ENCODE assay signal across 8 cellular contexts in genomic region chr1:151196292-151196800, GRCh38. TPM values are rescaled to one million over a fixed set of nuclear protein-coding genes. Genes with fewer than 3 reads are reported as not detected.
DNase-seq lines count a peak whose midpoint lies in the region; ATAC-seq and TF ChIP-seq lines count a peak whose summit lies in the region.

No MANE protein-coding gene starts in this region.

- peak overlapping the region; percentile 3 for H3K27ac ChIP-seq in AG04450 (ENCODE audit: low read depth, low read length)
- no peak overlapping the region for H3K27ac ChIP-seq in mesendoderm (ENCODE audit: low read depth, low read length)

- no peak overlapping the region for H4K8ac ChIP-seq in mesendoderm (ENCODE audit: low read depth, low read length)

- H2BK15ac ChIP-seq in mesendoderm (replicated peaks; ENCODE audit: low read depth): no peak overlapping the region

- no peak overlapping the region for H3K56ac ChIP-seq in mesendoderm (ENCODE audit: low read length)

- CTCF ChIA-PET in AG04450 (lab: Charles Lee): interaction anchor here (0.6 to 4.3 kb wide), 11 partner anchors 13 to 194 kb away, joined by 3 to 32 read pairs (median 4); partner anchors contain the start of gene TMOD4

- peak; percentile 63 for DNase-seq in AG04450 (ENCODE audit: low read depth, low spot score)
- peak; percentile 80 to 85 for DNase-seq in HAP-1 (ENCODE audit: low spot score in 2 of 2)
- peak; percentile 48 for DNase-seq in NCI-H510A (lab: John Stamatoyannopoulos, UW)
- DNase-seq in activated CD4-positive, alpha-beta T cell treated with anti-CD3 and anti-CD28 coated beads for 48 hours: peak; percentile 62
- peak; percentile 31 for DNase-seq in effector CD8-positive, alpha-beta T cell (lab: John Stamatoyannopoulos, UW)
- peak; percentile 76 for DNase-seq in mesendoderm
- peak; percentile 53 for DNase-seq in stimulated activated naive CD8-positive, alpha-beta T cell treated with anti-CD3 and anti-CD28 coated beads, Interleukin-15, Interleukin-2, amounts not matched to agents 100 U/mL and 50 U/mL, for 24 hours

- H3K4me1 ChIP-seq in HAP-1: peaks cover 13% of the 10 kb centered on the region
- no peaks in the 10 kb centered on the region for H3K4me1 ChIP-seq in mesendoderm (ENCODE audit: control insufficient read depth, low read depth, low read length)

- POLR2A ChIA-PET in AG04450 (lab: Yijun Ruan, JAX): interaction anchor here (0.7 kb wide), 1 partner anchor 341 kb away, joined by 5 read pairs; no protein-coding TSS in a partner anchor

- in situ Hi-C loops in HAP-1 (cut with MboI; ENCODE audit: low sequenced_read_pairs): no loop called here

- H3K9me3 ChIP-seq in AG04450 (ENCODE audit: control insufficient read depth, insufficient read depth, low read length) (no peaks in the 10 kb centered on the region), HAP-1 (no peaks in the 10 kb centered on the region)

- H3K18ac ChIP-seq in mesendoderm (ENCODE audit: low read length): no peak overlapping the region

- no peak overlapping the region for H2BK120ac ChIP-seq in mesendoderm (ENCODE audit: low read depth, low read length)

- no peak overlapping the region for H3K4ac ChIP-seq in mesendoderm (ENCODE audit: low read depth, low read length)

- peak; percentile 28 for ATAC-seq in stimulated activated naive CD8-positive, alpha-beta T cell treated with anti-CD3 and anti-CD28 coated beads, Interleukin-15, Interleukin-2, amounts not matched to agents 100 U/mL and 50 U/mL, for 24 hours
- no peak for ATAC-seq in GM18858 (IDR thresholded peaks at IDR 0.05; ENCODE audit: unreplicated experiment)

- peaks cover 25% of the 10 kb centered on the region for H3K79me2 ChIP-seq in mesendoderm (ENCODE audit: control insufficient read depth, insufficient read depth, low read length)

- no peak overlapping the region for H2AK5ac ChIP-seq in mesendoderm (ENCODE audit: low read length)

- H4K5ac ChIP-seq in mesendoderm (ENCODE audit: low read length): no peak overlapping the region

- no CpG with 5 or more reads among the region's 14 CpGs for WGBS in mesendoderm (ENCODE audit: extremely low coverage, insufficient coverage, low lambda C conversion rate)

- H3K36me3 ChIP-seq in HAP-1 (replicated peaks): no peaks in the 10 kb centered on the region; the same call in 1 of the 2 replicates
- H3K36me3 ChIP-seq in mesendoderm (ENCODE audit: control insufficient read depth, insufficient read depth, low read length): no peaks in the 10 kb centered on the region

- no peak overlapping the region for H3K9ac ChIP-seq in mesendoderm (ENCODE audit: low read length)

- no peak overlapping the region for H3K23ac ChIP-seq in mesendoderm (ENCODE audit: low read length)

- TF ChIP-seq CTCF in AG04450 (IDR thresholded peaks at IDR 0.05; ENCODE audit: low read depth, low read length): peak; percentile 64

- no peak overlapping the region for H3K4me2 ChIP-seq in mesendoderm (ENCODE audit: low read length)

- no peak overlapping the region for H3K4me3 ChIP-seq in AG04450 (ENCODE audit: low read depth, low read length)
- peak overlapping the region; percentile 1; the same call in 1 of the 2 replicates for H3K4me3 ChIP-seq in HAP-1
- no peak overlapping the region for H3K4me3 ChIP-seq in mesendoderm (ENCODE audit: low read length)

- H2BK5ac ChIP-seq in mesendoderm (ENCODE audit: low read length): no peak overlapping the region

- H3K27me3 ChIP-seq in AG04450 (ENCODE audit: control insufficient read depth, insufficient read depth, low read length) (no peaks in the 10 kb centered on the region), HAP-1 (ENCODE audit: low read depth) (no peaks in the 10 kb centered on the region), mesendoderm (ENCODE audit: insufficient read depth, low read length, poor library complexity) (no peaks in the 10 kb centered on the region)

- H3K79me1 ChIP-seq in mesendoderm (ENCODE audit: low read length): no peaks in the 10 kb centered on the region

RNA-seq across cellular contexts. Expression of gene PIP5K1A, which starts 2.0 kb away (rescaled TPM):
- 170 and 179 TPM in 2 replicates for polyA plus RNA-seq in AG04450 (2011; rRNA removed)
- polyA minus RNA-seq in AG04450 (2011; rRNA and poly(A)+ RNA removed): 186 and 203 TPM in 2 replicates
- polyA plus RNA-seq in mesendoderm (2013, experiment 1 of 2): 92.6 TPM
- 93.5 TPM for polyA plus RNA-seq in mesendoderm (2013, experiment 2 of 2)

RNA-seq across cellular contexts. Expression of gene VPS72, which starts 6.3 kb away (rescaled TPM):
- polyA plus RNA-seq in AG04450 (2011; rRNA removed): 66.8 and 75.1 TPM in 2 replicates
- polyA minus RNA-seq in AG04450 (2011; rRNA and poly(A)+ RNA removed): 36.3 and 49.5 TPM in 2 replicates
- 64.3 TPM for polyA plus RNA-seq in mesendoderm (2013, experiment 1 of 2)
- 64.0 TPM for polyA plus RNA-seq in mesendoderm (2013, experiment 2 of 2)

RNA-seq across cellular contexts. Expression of gene TMOD4, which starts 20.6 kb away (rescaled TPM):
- not detected in 2 replicates for polyA plus RNA-seq in AG04450 (2011; rRNA removed)
- polyA minus RNA-seq in AG04450 (2011; rRNA and poly(A)+ RNA removed): 0.48 TPM in 1 of 2 replicates, not detected in the other
- 0.35 TPM for polyA plus RNA-seq in mesendoderm (2013, experiment 1 of 2)
- 0.29 TPM for polyA plus RNA-seq in mesendoderm (2013, experiment 2 of 2)

RNA-seq across cellular contexts. Expression of gene SCNM1, which starts 30.4 kb away (rescaled TPM):
- 24.9 and 29.2 TPM in 2 replicates for polyA plus RNA-seq in AG04450 (2011; rRNA removed)
- polyA minus RNA-seq in AG04450 (2011; rRNA and poly(A)+ RNA removed): 13.1 and 16.5 TPM in 2 replicates
- polyA plus RNA-seq in mesendoderm (2013, experiment 1 of 2): 48.9 TPM
- polyA plus RNA-seq in mesendoderm (2013, experiment 2 of 2): 48.0 TPM

RNA-seq across cellular contexts. Expression of gene LYSMD1, which starts 30.6 kb away (rescaled TPM):
- 9.1 and 9.6 TPM in 2 replicates for polyA plus RNA-seq in AG04450 (2011; rRNA removed)
- 11.7 and 14.0 TPM in 2 replicates for polyA minus RNA-seq in AG04450 (2011; rRNA and poly(A)+ RNA removed)
- polyA plus RNA-seq in mesendoderm (2013, experiment 1 of 2): 2.4 TPM
- 2.6 TPM for polyA plus RNA-seq in mesendoderm (2013, experiment 2 of 2)

Comparison
In these comparisons a context has a peak if more than half of its experiments do, and no peak if none do; other contexts are left out.
1. DNase-seq: peak in every context shown above with its lines; median percentile 82 in HAP-1; 76 in mesendoderm; 63 in AG04450; 62 in activated CD4-positive, alpha-beta T cell treated with anti-CD3 and anti-CD28 coated beads for 48 hours; 53 in stimulated activated naive CD8-positive, alpha-beta T cell treated with anti-CD3 and anti-CD28 coated beads, Interleukin-15, Interleukin-2, amounts not matched to agents 100 U/mL and 50 U/mL, for 24 hours; 48 in NCI-H510A; 31 in effector CD8-positive, alpha-beta T cell.